Comparison of ENCODE assay signal across 1 cellular context in genomic region chr19:48962029-48962848, GRCh38.
A peak's percentile ranks its signal among the peaks of the same experiment; 100 is the strongest.
TF ChIP-seq lines count a peak whose summit lies in the region.

No MANE protein-coding gene starts in this region.

TF ChIP-seq in HEK293, 187 proteins besides CTCF, POLR2A, EP300 and RAD21 (continued from another document and continues in another):
- TF ChIP-seq PRDM4 (tag by site-specific recombination; IDR thresholded peaks at IDR 0.05) = no peak
- no peak for TF ChIP-seq ZFHX2 (tag by site-specific recombination; conservative IDR thresholded peaks at IDR 0.05)
- TF ChIP-seq HOXC10 (CRISPR knock-in tag; IDR thresholded peaks at IDR 0.05) = no peak
- no peak for TF ChIP-seq REPIN1 (tag by site-specific recombination; IDR thresholded peaks at IDR 0.05; ENCODE audit: low read depth)
- no peak for TF ChIP-seq ZNF747 (tag by site-specific recombination; IDR thresholded peaks at IDR 0.05)
- no peak for TF ChIP-seq ZNF112 (tag by site-specific recombination; IDR thresholded peaks at IDR 0.05)
- no peak for TF ChIP-seq ZNF221 (tag by site-specific recombination; IDR thresholded peaks at IDR 0.05; ENCODE audit: borderline replicate concordance)
- 0 out of 2 replicates have a peak, but pooled peaks have one; percentile 16 for TF ChIP-seq ZSCAN16 (tag by site-specific recombination; IDR thresholded peaks at IDR 0.05)
- TF ChIP-seq ZNF571 (tag by site-specific recombination; IDR thresholded peaks at IDR 0.05) = no peak
- TF ChIP-seq ZBTB49 (tag by site-specific recombination; IDR thresholded peaks at IDR 0.05; ENCODE audit: low read depth) = no peak
- no peak for TF ChIP-seq ZNF768 (tag by site-specific recombination; IDR thresholded peaks at IDR 0.05)
- no peak for TF ChIP-seq ZNF580 (tag by site-specific recombination; IDR thresholded peaks at IDR 0.05)
- no peak for TF ChIP-seq ZNF311 (tag by site-specific recombination; IDR thresholded peaks at IDR 0.05; ENCODE audit: borderline replicate concordance)
- no peak for TF ChIP-seq ZNF133 (tag by site-specific recombination; IDR thresholded peaks at IDR 0.05)
- no peak for TF ChIP-seq OVOL3 (tag by site-specific recombination; IDR thresholded peaks at IDR 0.05)
- peak; percentile 96 for TF ChIP-seq GLIS1 (tag by site-specific recombination; IDR thresholded peaks at IDR 0.05)
- TF ChIP-seq ZNF362 (tag by site-specific recombination; IDR thresholded peaks at IDR 0.05) = no peak
- no peak for TF ChIP-seq ZNF792 (tag by site-specific recombination; IDR thresholded peaks at IDR 0.05)
- TF ChIP-seq PATZ1 (tag by site-specific recombination; IDR thresholded peaks at IDR 0.05) = peak; percentile 64; the same call in 1 of the 2 replicates
- TF ChIP-seq ZNF488 (tag by site-specific recombination; IDR thresholded peaks at IDR 0.05) = no peak
- TF ChIP-seq KLF8 (tag by site-specific recombination; IDR thresholded peaks at IDR 0.05) = peak; percentile 42; the same call in 1 of the 2 replicates
- TF ChIP-seq PRDM2 (tag by site-specific recombination; IDR thresholded peaks at IDR 0.05; ENCODE audit: borderline replicate concordance) = no peak
- no peak for TF ChIP-seq ZEB2 (tag by site-specific recombination; IDR thresholded peaks at IDR 0.05)
- no peak for TF ChIP-seq ZNF510 (tag by site-specific recombination; IDR thresholded peaks at IDR 0.05; ENCODE audit: insufficient replicate concordance)
- TF ChIP-seq GLI2 (tag by site-specific recombination; IDR thresholded peaks at IDR 0.05; ENCODE audit: borderline replicate concordance, low read depth) = no peak
- no peak for TF ChIP-seq ZNF830 (tag by site-specific recombination; IDR thresholded peaks at IDR 0.05; ENCODE audit: low read depth)
- no peak for TF ChIP-seq ZNF266 (tag by site-specific recombination; IDR thresholded peaks at IDR 0.05; ENCODE audit: low read depth)
- TF ChIP-seq ZNF629 (tag by site-specific recombination; IDR thresholded peaks at IDR 0.05) = no peak
- no peak for TF ChIP-seq ZNF324 (tag by site-specific recombination; IDR thresholded peaks at IDR 0.05)
- no peak for TF ChIP-seq ZNF596 (tag by site-specific recombination; IDR thresholded peaks at IDR 0.05)
- peak; percentile 47; the same call in 1 of the 2 replicates for TF ChIP-seq SP7 (tag by site-specific recombination; IDR thresholded peaks at IDR 0.05)
- TF ChIP-seq ZNF585B (tag by site-specific recombination; IDR thresholded peaks at IDR 0.05) = no peak
- TF ChIP-seq PRDM1 (tag by site-specific recombination; IDR thresholded peaks at IDR 0.05) = no peak
- no peak for TF ChIP-seq KLF7 (tag by site-specific recombination; IDR thresholded peaks at IDR 0.05; ENCODE audit: borderline replicate concordance)
- no peak for TF ChIP-seq ZNF24 (tag by site-specific recombination; IDR thresholded peaks at IDR 0.05)
- no peak for TF ChIP-seq ZNF645 (tag by site-specific recombination; IDR thresholded peaks at IDR 0.05)
- TF ChIP-seq ZFP69B (tag by site-specific recombination; IDR thresholded peaks at IDR 0.05) = peak; percentile 93
- no peak for TF ChIP-seq ZNF350 (tag by site-specific recombination; IDR thresholded peaks at IDR 0.05)
- no peak for TF ChIP-seq ZNF292 (tag by site-specific recombination; IDR thresholded peaks at IDR 0.05; ENCODE audit: borderline replicate concordance, low read depth)
- no peak for TF ChIP-seq WT1 (tag by site-specific recombination; IDR thresholded peaks at IDR 0.05)
- no peak for TF ChIP-seq ZSCAN4 (tag by site-specific recombination; IDR thresholded peaks at IDR 0.05)
- no peak for TF ChIP-seq TRIM28 (IDR thresholded peaks at IDR 0.05; ENCODE audit: borderline replicate concordance, low read length)
- TF ChIP-seq HOXD13 (CRISPR knock-in tag; IDR thresholded peaks at IDR 0.05; ENCODE audit: borderline replicate concordance) = no peak
- no peak for TF ChIP-seq ZNF548 (tag by site-specific recombination; IDR thresholded peaks at IDR 0.05)
- no peak for TF ChIP-seq ZNF677 (tag by site-specific recombination; IDR thresholded peaks at IDR 0.05)
- TF ChIP-seq ZNF37A (tag by site-specific recombination; IDR thresholded peaks at IDR 0.05) = no peak
- TF ChIP-seq ZFP37 (tag by site-specific recombination; IDR thresholded peaks at IDR 0.05) = 0 out of 2 replicates have a peak, but pooled peaks have one; percentile 50
- no peak for TF ChIP-seq YY2 (tag by site-specific recombination; IDR thresholded peaks at IDR 0.05)
- no peak for TF ChIP-seq ZNF621 (tag by site-specific recombination; IDR thresholded peaks at IDR 0.05)
- no peak for TF ChIP-seq IKZF3 (tag by site-specific recombination; IDR thresholded peaks at IDR 0.05)
- TF ChIP-seq SCRT2 (tag by site-specific recombination; IDR thresholded peaks at IDR 0.05) = no peak
